In the genomic region with DNA sequence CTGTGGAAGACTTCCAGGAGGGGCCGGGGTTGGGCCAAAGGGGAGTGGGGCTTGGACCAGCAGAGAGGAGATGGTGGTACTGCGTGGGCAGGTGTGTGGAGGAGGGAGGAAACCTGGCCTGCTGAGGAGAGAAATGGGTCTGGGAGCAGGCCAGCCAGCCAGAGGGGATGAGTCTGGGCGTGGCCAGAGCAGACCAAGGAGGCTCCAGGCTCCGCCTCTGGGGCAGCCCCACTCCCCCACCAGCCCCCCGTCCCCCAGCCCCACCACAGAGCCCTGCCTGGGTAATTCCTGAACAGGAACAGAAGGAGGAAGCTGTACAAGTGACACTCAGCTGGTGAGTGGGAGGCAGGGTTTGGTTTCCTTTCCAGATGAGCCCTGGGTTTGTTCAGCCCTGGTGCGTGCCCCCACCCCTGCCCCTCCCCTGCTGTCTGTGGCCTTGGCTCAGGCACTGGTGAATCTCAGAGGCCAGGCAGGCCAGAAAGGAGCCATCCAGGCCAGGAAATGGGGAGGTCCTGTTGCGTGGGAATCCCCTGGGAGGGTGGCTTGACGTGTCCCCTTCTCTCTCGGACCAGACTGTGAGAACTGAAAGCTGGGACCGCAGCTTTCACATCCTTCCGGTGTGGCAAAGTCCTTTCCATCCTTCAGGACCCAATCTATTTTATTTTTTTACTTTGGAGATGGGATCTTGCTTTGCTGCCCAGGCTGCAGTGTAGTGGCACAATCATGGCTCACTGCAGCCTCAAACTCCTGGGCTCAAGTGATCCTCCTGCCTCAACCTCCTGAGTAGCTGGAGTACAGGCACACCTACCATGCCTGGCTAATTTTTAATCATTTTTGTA, we compare ENCODE assay signal across 8 cellular contexts. TPM values are rescaled to one million over a fixed set of nuclear protein-coding genes. Genes with fewer than 3 reads are reported as not detected.
DNase-seq lines count a peak whose midpoint lies in the region; ATAC-seq and TF ChIP-seq lines count a peak whose summit lies in the region.

No MANE protein-coding gene starts in this region.

- H3K4me3 Mint-ChIP-seq in activated T-helper 17 cell treated with anti-CD3 and anti-CD28 coated beads, Interleukin-2, amount 50 U/mL, for 72 hours, result peak overlapping the region; percentile 69

- no peaks in the 10 kb centered on the region for H3K79me2 ChIP-seq in MM.1S (ENCODE audit: low read length)

- DNase-seq in MM.1S, result peak; percentile 19
- DNase-seq in left lobe of liver (ENCODE audit: low spot score), result no peak
- DNase-seq in stimulated activated CD8-positive, alpha-beta memory T cell treated with anti-CD3 and anti-CD28 coated beads, Interleukin-12 subunit alpha, Interleukin-12 subunit beta, amount 100 ng/mL, for 4 hours (ENCODE audit: low read depth), result peak; percentile 41
- no peak for DNase-seq in DMS79 treated with DMSO at 0.1 percent for 48 hours (lab: John Stamatoyannopoulos, UW)
- DNase-seq in NCI-H1105 treated with DMSO at 0.1 percent for 48 hours (lab: John Stamatoyannopoulos, UW), result no peak

- peaks cover 7% of the 10 kb centered on the region for H3K4me1 Mint-ChIP-seq in activated T-helper 17 cell treated with anti-CD3 and anti-CD28 coated beads, Interleukin-2, amount 50 U/mL, for 72 hours

- H3F3A ChIP-seq in MM.1S (ENCODE audit: insufficient read depth, low read length), result peaks cover 14% of the 10 kb centered on the region; the same call in 1 of the 2 replicates

- no peaks in the 10 kb centered on the region for H3K27me3 Mint-ChIP-seq in activated T-helper 17 cell treated with anti-CD3 and anti-CD28 coated beads, Interleukin-2, amount 50 U/mL, for 72 hours

- H3K27ac ChIP-seq in MM.1S (ENCODE audit: low read length), result no peak overlapping the region

- H3K27me3 ChIP-seq in MM.1S (replicated peaks; ENCODE audit: insufficient read depth, low read length), result no peaks in the 10 kb centered on the region

- H3K9me2 ChIP-seq in MM.1S (replicated peaks; ENCODE audit: insufficient read depth, low read length), result no peaks in the 10 kb centered on the region

- no peaks in the 10 kb centered on the region for H3K9me3 ChIP-seq in MM.1S (replicated peaks; ENCODE audit: insufficient read depth, low read length)

- no peaks in the 10 kb centered on the region for H3K36me3 ChIP-seq in MM.1S (replicated peaks; ENCODE audit: insufficient read depth, low read length)

- no peaks in the 10 kb centered on the region for H3K36me3 Mint-ChIP-seq in activated T-helper 17 cell treated with anti-CD3 and anti-CD28 coated beads, Interleukin-2, amount 50 U/mL, for 72 hours (ENCODE audit: low read depth)

- TF ChIP-seq CTCF in MM.1S (IDR thresholded peaks at IDR 0.05; ENCODE audit: low read length), result no peak

- no peaks in the 10 kb centered on the region for H3K9me3 Mint-ChIP-seq in activated T-helper 17 cell treated with anti-CD3 and anti-CD28 coated beads, Interleukin-2, amount 50 U/mL, for 72 hours

- H3K4me2 ChIP-seq in MM.1S (ENCODE audit: low read depth, low read length), result peak overlapping the region; percentile 44

- peak overlapping the region; percentile 67 for H2AFZ ChIP-seq in MM.1S (ENCODE audit: low read length)

- ATAC-seq in GM18505 (IDR thresholded peaks at IDR 0.05; ENCODE audit: unreplicated experiment), result peak; percentile 66
- peak; percentile 68 for ATAC-seq in GM21825 (IDR thresholded peaks at IDR 0.05; ENCODE audit: unreplicated experiment)
- peak; percentile 91 for ATAC-seq in activated T-helper 17 cell treated with anti-CD3 and anti-CD28 coated beads, Interleukin-2, amount 50 U/mL, for 72 hours (replicated peaks)
- ATAC-seq in left lobe of liver, result peak; percentile 51

- peaks cover 15% of the 10 kb centered on the region for H3K4me1 ChIP-seq in MM.1S (ENCODE audit: low read length)

- no peaks in the 10 kb centered on the region for H4K20me1 ChIP-seq in MM.1S (ENCODE audit: insufficient read depth, low read length)

- peak overlapping the region; percentile 28; the same call in 1 of the 2 replicates for H3K9ac ChIP-seq in MM.1S (ENCODE audit: low read length)

- H3K27ac Mint-ChIP-seq in activated T-helper 17 cell treated with anti-CD3 and anti-CD28 coated beads, Interleukin-2, amount 50 U/mL, for 72 hours, result peak overlapping the region; percentile 89

- peak; percentile 22 for TF ChIP-seq POLR2A in GM18505 (IDR thresholded peaks at IDR 0.05; ENCODE audit: borderline replicate concordance, extremely low read depth, insufficient read depth, insufficient read length)

- H3K4me3 ChIP-seq in MM.1S (ENCODE audit: low read length), result no peak overlapping the region

RNA-seq across cellular contexts. Expression of a gene that starts 9.4 kb away (rescaled TPM):
- total RNA-seq in activated T-helper 17 cell treated with anti-CD3 and anti-CD28 coated beads, Interleukin-2, amount 50 U/mL, for 72 hours, result 1 to 10 TPM; 5.1 to 6.4 TPM
- total RNA-seq in left lobe of liver, result 9.6 TPM

RNA-seq across cellular contexts. Expression of a gene that starts 47.1 kb away (rescaled TPM):
- 10 to 100 TPM; 10.5 to 14.0 TPM for total RNA-seq in activated T-helper 17 cell treated with anti-CD3 and anti-CD28 coated beads, Interleukin-2, amount 50 U/mL, for 72 hours
- total RNA-seq in left lobe of liver, result 12.3 TPM

Comparison
In these comparisons a context has a peak if more than half of its experiments do, and no peak if none do; other contexts are left out.
1. DNase-seq: peak in MM.1S (single experiment) and stimulated activated CD8-positive, alpha-beta memory T cell treated with anti-CD3 and anti-CD28 coated beads, Interleukin-12 subunit alpha, Interleukin-12 subunit beta, amount 100 ng/mL, for 4 hours (single experiment); none in left lobe of liver (single experiment), DMS79 treated with DMSO at 0.1 percent for 48 hours (single experiment) and NCI-H1105 treated with DMSO at 0.1 percent for 48 hours (single experiment).
2. Peak in every context shown above with its lines, with median percentiles within 50 percentile points of each other: ATAC-seq.